16 cellular contexts compared by ENCODE assay signal in genomic region chr7:30702200-30702599, GRCh38. TPM values are rescaled to one million over a fixed set of nuclear protein-coding genes. Genes with fewer than 3 reads are reported as not detected.
DNase-seq lines count a peak whose midpoint lies in the region; ATAC-seq and TF ChIP-seq lines count a peak whose summit lies in the region.
"Had no signal": no experiment of that assay in that cellular context is flagged by ENCODE, and none has a peak within 500 bp of the region (broad histone marks: within the 10 kb centered on the region; RNA-seq: fewer than 3 reads in every experiment).

No MANE protein-coding gene starts in this region.

- H2AFZ ChIP-seq in Karpas-422 (ENCODE audit: low read length), result no peak overlapping the region

- no peaks in the 10 kb centered on the region for H3K79me1 ChIP-seq in mesendoderm (ENCODE audit: low read length)

- WGBS in mesendoderm (ENCODE audit: extremely low coverage, insufficient coverage, low lambda C conversion rate), result no CpG with 5 or more reads among the region's 1 CpG
- WGBS in adrenal gland, 4 donors, result 86 to 100% (median 90%) methylated on average over 1 of the region's 1 CpG

- H3K9me3 Mint-ChIP-seq in activated CD4-positive, alpha-beta T cell treated with anti-CD3 and anti-CD28 coated beads, Interleukin-2, amount 10 ng/mL, durations not matched to agents 24 days and 14 days, result no peaks in the 10 kb centered on the region

- no peak overlapping the region for H4K8ac ChIP-seq in mesendoderm (ENCODE audit: low read depth, low read length)

- no peaks in the 10 kb centered on the region for H4K20me1 ChIP-seq in Karpas-422 (ENCODE audit: insufficient read depth, low read depth, low read length)

- no peaks in the 10 kb centered on the region for H3K79me2 ChIP-seq in Karpas-422 (ENCODE audit: low read length)
- no peaks in the 10 kb centered on the region for H3K79me2 ChIP-seq in mesendoderm (ENCODE audit: control insufficient read depth, insufficient read depth, low read length)

- no peaks in the 10 kb centered on the region for H3K27me3 ChIP-seq in Karpas-422 (ENCODE audit: low read length)
- H3K27me3 ChIP-seq in mesendoderm (ENCODE audit: insufficient read depth, low read length, poor library complexity), result no peaks in the 10 kb centered on the region
- no peaks in the 10 kb centered on the region for H3K27me3 ChIP-seq in adrenal gland

- no peak overlapping the region for H2BK5ac ChIP-seq in mesendoderm (ENCODE audit: low read length)

- DNase-seq in NOMO-1 treated with DMSO at 0.1 percent for 48 hours (lab: John Stamatoyannopoulos, UW; ENCODE audit: unreplicated experiment), result peak; percentile 30
- DNase-seq in NOMO-1 treated with dmso at 0.1 percent for 144 hours (lab: John Stamatoyannopoulos, UW; ENCODE audit: unreplicated experiment), result no peak
- peak; percentile 80 for DNase-seq in Karpas-422
- peak; percentile 81 for DNase-seq in activated CD4-positive, alpha-beta T cell treated with anti-CD3 and anti-CD28 coated beads, Interleukin-2, amount 10 ng/mL, durations not matched to agents 24 days and 14 days
- peak; percentile 40 for DNase-seq in mesendoderm
- no peak for DNase-seq in adrenal gland
- no peak for DNase-seq in GF-D8 (lab: John Stamatoyannopoulos, UW)
- DNase-seq: activated CD8-positive, alpha-beta memory T cell treated with anti-CD3 and anti-CD28 coated beads, Interleukin-2, amount 50 U/mL, for 4 hours; caudate nucleus; occipital lobe; stimulated activated CD4-positive, alpha-beta T cell treated with anti-CD3 and anti-CD28 coated beads, Interleukin-2, amount 100 ng/mL, for 48 hours; substantia nigra had no signal

- no peak overlapping the region for H3K27ac Mint-ChIP-seq in activated CD4-positive, alpha-beta T cell treated with anti-CD3 and anti-CD28 coated beads, Interleukin-2, amount 10 ng/mL, durations not matched to agents 24 days and 14 days

- H3K4me1 ChIP-seq in Karpas-422 (ENCODE audit: low read length), result no peaks in the 10 kb centered on the region
- no peaks in the 10 kb centered on the region for H3K4me1 ChIP-seq in mesendoderm (ENCODE audit: control insufficient read depth, low read depth, low read length)
- no peaks in the 10 kb centered on the region for H3K4me1 ChIP-seq in adrenal gland (replicated peaks in 1 of 2)
- H3K4me1 ChIP-seq: A549 had no signal

- H3K56ac ChIP-seq in mesendoderm (ENCODE audit: low read length), result no peak overlapping the region

- no peak overlapping the region for H3K18ac ChIP-seq in mesendoderm (ENCODE audit: low read length)

- H3K9me2 ChIP-seq in Karpas-422 (replicated peaks; ENCODE audit: insufficient read depth, low read length), result no peaks in the 10 kb centered on the region

- no peak overlapping the region for H4K5ac ChIP-seq in mesendoderm (ENCODE audit: low read length)

- no peak for ATAC-seq in HG03280 (IDR thresholded peaks at IDR 0.05; ENCODE audit: unreplicated experiment)
- ATAC-seq: A549 had no signal

- no peak overlapping the region for H2AK5ac ChIP-seq in mesendoderm (ENCODE audit: low read length)

- no peak for TF ChIP-seq CTCF in adrenal gland (IDR thresholded peaks at IDR 0.05)

- H3K27me3 Mint-ChIP-seq in activated CD4-positive, alpha-beta T cell treated with anti-CD3 and anti-CD28 coated beads, Interleukin-2, amount 10 ng/mL, durations not matched to agents 24 days and 14 days, result peaks cover 11% of the 10 kb centered on the region

- H3K4me2 ChIP-seq in Karpas-422 (ENCODE audit: low read depth, low read length, poor library complexity, severe bottlenecking), result no peak overlapping the region
- no peak overlapping the region for H3K4me2 ChIP-seq in mesendoderm (ENCODE audit: low read length)
- H3K4me2 ChIP-seq: A549 had no signal

- H3K4me3 ChIP-seq in Karpas-422 (ENCODE audit: low read length), result no peak overlapping the region
- H3K4me3 ChIP-seq in mesendoderm (ENCODE audit: low read length), result no peak overlapping the region
- H3K4me3 ChIP-seq in adrenal gland, result no peak overlapping the region
- H3K4me3 ChIP-seq: A549, SK-N-MC had no signal

- peaks cover 21% of the 10 kb centered on the region for H3K4me1 Mint-ChIP-seq in activated CD4-positive, alpha-beta T cell treated with anti-CD3 and anti-CD28 coated beads, Interleukin-2, amount 10 ng/mL, durations not matched to agents 24 days and 14 days

- no peaks in the 10 kb centered on the region for H3K36me3 ChIP-seq in Karpas-422 (ENCODE audit: insufficient read depth, low read length)
- no peaks in the 10 kb centered on the region for H3K36me3 ChIP-seq in mesendoderm (ENCODE audit: control insufficient read depth, insufficient read depth, low read length)
- no peaks in the 10 kb centered on the region for H3K36me3 ChIP-seq in adrenal gland (replicated peaks in 1 of 2)

- H3K27ac ChIP-seq in Karpas-422 (ENCODE audit: low read length), result no peak overlapping the region
- no peak overlapping the region for H3K27ac ChIP-seq in mesendoderm (ENCODE audit: low read depth, low read length)
- no peak overlapping the region for H3K27ac ChIP-seq in adrenal gland
- H3K27ac ChIP-seq: A549, SK-N-MC had no signal

- TF ChIP-seq POLR2A in adrenal gland (IDR thresholded peaks at IDR 0.05), result no peak

- no peak overlapping the region for H3K23ac ChIP-seq in mesendoderm (ENCODE audit: low read length)

- no peak overlapping the region for H2BK120ac ChIP-seq in mesendoderm (ENCODE audit: low read depth, low read length)

- no peaks in the 10 kb centered on the region for H3K36me3 Mint-ChIP-seq in activated CD4-positive, alpha-beta T cell treated with anti-CD3 and anti-CD28 coated beads, Interleukin-2, amount 10 ng/mL, durations not matched to agents 24 days and 14 days (ENCODE audit: low read depth)

- no peak overlapping the region for H3K4me3 Mint-ChIP-seq in activated CD4-positive, alpha-beta T cell treated with anti-CD3 and anti-CD28 coated beads, Interleukin-2, amount 10 ng/mL, durations not matched to agents 24 days and 14 days

- no peak overlapping the region for H3K4ac ChIP-seq in mesendoderm (ENCODE audit: low read depth, low read length)

- no peak overlapping the region for H2BK15ac ChIP-seq in mesendoderm (replicated peaks; ENCODE audit: low read depth)

- H3K9me3 ChIP-seq in Karpas-422 (ENCODE audit: low read length) (no peaks in the 10 kb centered on the region), adrenal gland (replicated peaks in 1 of 3) (no peaks in the 10 kb centered on the region)
- H3K9me3 ChIP-seq: A549 had no signal

- H3K9ac ChIP-seq in Karpas-422 (ENCODE audit: low read length) (no peak overlapping the region), mesendoderm (ENCODE audit: low read length) (no peak overlapping the region)

- intact Hi-C loops in activated CD4-positive, alpha-beta T cell treated with anti-CD3 and anti-CD28 coated beads, Interleukin-2, amount 10 ng/mL, durations not matched to agents 24 days and 14 days (cut with micrococcal nuclease), result loop anchor here (1.0 kb wide), 1 partner anchor 38 kb away; no protein-coding TSS in a partner anchor
- intact Hi-C loops in adrenal gland (cut with DNase I), result no loop called here

RNA-seq across cellular contexts. Expression of gene CRHR2, which starts 19.9 kb away (rescaled TPM):
- not detected in 2 replicates for total RNA-seq in Karpas-422 (2014; rRNA removed; shearing (Covaris generic); ENCODE audit: low replicate concordance)
- not detected in 2 replicates for total RNA-seq in activated CD4-positive, alpha-beta T cell treated with anti-CD3 and anti-CD28 coated beads, Interleukin-2, amount 10 ng/mL, durations not matched to agents 24 days and 14 days
- polyA plus RNA-seq in mesendoderm (2013, experiment 1 of 2), result 0.03 TPM
- polyA plus RNA-seq in mesendoderm (2013, experiment 2 of 2), result 0.04 TPM
- total RNA-seq in adrenal gland, result under 1 TPM in 1 of 8 donors, not detected in 7; under 0.01 TPM
- polyA plus RNA-seq in adrenal gland, result under 1 TPM in 1 of 3 donors, not detected in 2; 0.03 TPM
- total RNA-seq: fibroblast of villous mesenchyme had no signal
- polyA plus RNA-seq: A549 had no signal

RNA-seq across cellular contexts. Expression of gene INMT, which starts 49.7 kb away (rescaled TPM):
- total RNA-seq in Karpas-422 (2014; rRNA removed; shearing (Covaris generic); ENCODE audit: low replicate concordance), result not detected in 2 replicates
- total RNA-seq in activated CD4-positive, alpha-beta T cell treated with anti-CD3 and anti-CD28 coated beads, Interleukin-2, amount 10 ng/mL, durations not matched to agents 24 days and 14 days, result not detected in 2 replicates
- 0.03 TPM for polyA plus RNA-seq in mesendoderm (2013, experiment 1 of 2)
- 0.01 TPM for polyA plus RNA-seq in mesendoderm (2013, experiment 2 of 2)
- total RNA-seq in adrenal gland, result 100 to 1,000 TPM; 113 to 392 (median 168) TPM
- polyA plus RNA-seq in adrenal gland, result 100 to 1,000 TPM in 1 of 3 donors, 10 to 100 TPM in 2; 37.2 to 174 (median 68.6) TPM
- polyA plus RNA-seq: A549 had no signal

Comparison
In these comparisons a context has a peak if more than half of its experiments do, and no peak if none do; other contexts are left out.
1. DNase-seq: peak in NOMO-1 treated with DMSO at 0.1 percent for 48 hours (single experiment), Karpas-422 (single experiment), activated CD4-positive, alpha-beta T cell treated with anti-CD3 and anti-CD28 coated beads, Interleukin-2, amount 10 ng/mL, durations not matched to agents 24 days and 14 days (single experiment) and mesendoderm (single experiment); none in NOMO-1 treated with dmso at 0.1 percent for 144 hours (single experiment), adrenal gland (0 of 7) and GF-D8 (single experiment).
2. RNA of gene INMT, which starts 49.7 kb away (total RNA-seq): 113 to 392 TPM in adrenal gland; not detected in activated CD4-positive, alpha-beta T cell treated with anti-CD3 and anti-CD28 coated beads, Interleukin-2, amount 10 ng/mL, durations not matched to agents 24 days and 14 days and not detected in Karpas-422; every median in the first group is over 100 times any median in the second.